8 cellular contexts compared by ENCODE assay signal in the genomic region with DNA sequence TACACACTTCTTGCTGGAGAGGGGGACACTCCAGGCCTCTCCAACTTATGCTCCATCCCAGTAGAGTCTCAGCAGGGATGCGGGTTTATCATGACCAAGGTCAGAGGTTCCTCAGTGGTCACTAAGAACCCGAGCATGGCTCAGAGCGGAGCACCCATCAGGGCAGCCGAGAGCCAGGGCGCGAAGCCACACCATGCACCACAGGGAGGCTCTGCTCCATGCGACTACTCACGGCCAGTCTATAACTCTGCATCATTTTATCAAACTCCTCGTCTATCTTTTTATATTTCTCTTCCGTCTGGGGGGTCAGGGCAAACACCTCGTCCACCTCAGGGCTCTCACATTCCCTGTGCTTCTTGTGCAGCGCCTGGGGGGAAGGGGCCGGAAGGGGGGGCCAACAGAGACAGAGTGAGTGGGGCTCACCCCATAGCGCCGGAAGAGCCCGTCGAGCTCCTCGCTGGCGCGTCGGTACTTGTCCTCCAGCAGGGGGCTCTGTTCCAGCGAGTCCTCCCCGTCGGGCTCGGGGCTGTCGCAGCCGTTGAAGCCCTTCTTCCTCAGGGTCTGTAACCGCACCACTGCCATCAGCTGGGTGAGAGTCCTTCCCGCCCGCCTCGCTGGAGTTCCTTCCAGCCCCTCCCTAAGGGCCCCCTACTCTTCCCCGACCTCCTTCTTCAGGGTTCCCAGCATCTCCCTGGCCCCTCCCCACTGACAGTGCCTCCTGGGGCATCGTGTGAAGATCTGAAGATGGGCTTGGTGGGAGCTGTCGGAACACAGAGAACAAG. TPM values are rescaled to one million over a fixed set of nuclear protein-coding genes. Genes with fewer than 3 reads are reported as not detected.
A peak's percentile ranks its signal among the peaks of the same experiment; 100 is the strongest.
DNase-seq lines count a peak whose midpoint lies in the region; ATAC-seq, FAIRE-seq and TF ChIP-seq lines count a peak whose summit lies in the region.

No MANE protein-coding gene starts in this region.

- POLR2A ChIA-PET in activated B cell treated with CpG ODN at 0.5 μM for 24 hours (lab: Charles Lee) (interaction anchor here (0.5 to 22.2 kb wide), 23 partner anchors 10 to 527 kb away, joined by 3 to 1179 read pairs (median 5); partner anchors contain the start of genes GPATCH4, MEF2D, NAXE and TTC24), HepG2 (lab: Yijun Ruan, JAX) (interaction anchor here (1.0 to 1.4 kb wide), 3 partner anchors 9 to 23 kb away, joined by 4 to 9 read pairs (median 5); partner anchors contain the start of gene MEF2D)

- no peak for TF ChIP-seq EP300 in HepG2 (IDR thresholded peaks at IDR 0.05; ENCODE audit: low read depth in 2 of 2, low read length in 2 of 2)
- TF ChIP-seq EP300 in HepG2 (CRISPR knock-in tag; IDR thresholded peaks at IDR 0.05; ENCODE audit: borderline replicate concordance) = no peak

- H3K4me3 Mint-ChIP-seq in activated B cell treated with CpG ODN at 0.5 μM for 24 hours = peak overlapping the region; percentile 68

- no peaks in the 10 kb centered on the region for H3K79me2 ChIP-seq in HepG2 (ENCODE audit: insufficient read depth, low read length)

- H3K9me3 Mint-ChIP-seq in activated B cell treated with CpG ODN at 0.5 μM for 24 hours = no peaks in the 10 kb centered on the region

- H3K36me3 Mint-ChIP-seq in activated B cell treated with CpG ODN at 0.5 μM for 24 hours (ENCODE audit: low read depth) = peaks cover 89% of the 10 kb centered on the region

- TF ChIP-seq POLR2A in breast epithelium (IDR thresholded peaks at IDR 0.05) (no peak), HepG2 (IDR thresholded peaks at IDR 0.05; ENCODE audit: insufficient read depth in 1 of 2, low read depth in 2 of 2, low read length in 2 of 2) (no peak)

- no peaks in the 10 kb centered on the region for H3K27me3 Mint-ChIP-seq in activated B cell treated with CpG ODN at 0.5 μM for 24 hours

- H3K27ac ChIP-seq in breast epithelium (peak overlapping the region; percentile 33 to 84), HepG2 (ENCODE audit: extremely low read length, insufficient read depth, low read length) (no peak overlapping the region)

- no peak for TF ChIP-seq RAD21 in HepG2 (CRISPR knock-in tag; IDR thresholded peaks at IDR 0.05)

- no peak for FAIRE-seq in HepG2 (lab: Jason Lieb, UNC)

- H3K36me3 ChIP-seq in breast epithelium (peaks cover 20% of the 10 kb centered on the region), HepG2 (replicated peaks in 1 of 2; ENCODE audit: control insufficient read depth in 1 of 2, insufficient read depth in 2 of 2, low read length in 2 of 2) (peaks cover 34 to 57% of the 10 kb centered on the region in 2 experiments; a peak in 4 of 5 replicates)

- ATAC-seq in HG03139 (IDR thresholded peaks at IDR 0.05; ENCODE audit: unreplicated experiment) = peak; percentile 45
- ATAC-seq in activated B cell treated with CpG ODN at 0.5 μM for 24 hours (ENCODE audit: low read depth) = peak; percentile 87
- peak; percentile 55 for ATAC-seq in HepG2
- no peak for ATAC-seq in HG02763 (IDR thresholded peaks at IDR 0.05; ENCODE audit: unreplicated experiment)
- ATAC-seq in HG02870 (IDR thresholded peaks at IDR 0.05; ENCODE audit: unreplicated experiment) = no peak

- in situ Hi-C loops in HepG2 (cut with HindIII; ENCODE audit: extremely low pct_ligation_motif_present, low pct_unique_long_range_greater_than_20kb) = no loop called here

- WGBS in HepG2 (ENCODE audit: low lambda C conversion rate) = 91% methylated on average over 34 of the region's 34 CpGs

- H3K27me3 ChIP-seq in breast epithelium (no peaks in the 10 kb centered on the region), HepG2 (ENCODE audit: control insufficient read depth in 1 of 2, insufficient read depth in 2 of 2, low read length in 2 of 2) (no peaks in the 10 kb centered on the region)

- no peaks in the 10 kb centered on the region for H3K9me3 ChIP-seq in breast epithelium
- H3K9me3 ChIP-seq in HepG2 (ENCODE audit: low read length) = no peaks in the 10 kb centered on the region

- DNase-seq in EH (ENCODE audit: low read depth) (peak; percentile 62), activated B cell treated with CpG ODN at 0.5 μM for 24 hours (peak; percentile 65), breast epithelium (ENCODE audit: low spot score in 2 of 2) (no peak), HepG2 (ENCODE audit: low spot score) (no peak)
- peak; percentile 45 for DNase-seq in stimulated activated CD8-positive, alpha-beta memory T cell treated with anti-CD3 and anti-CD28 coated beads, Interleukin-12 subunit alpha, Interleukin-12 subunit beta, amount 100 ng/mL, for 24 hours (ENCODE audit: extremely low read depth)

- H3K4me1 Mint-ChIP-seq in activated B cell treated with CpG ODN at 0.5 μM for 24 hours = peaks cover 56% of the 10 kb centered on the region

- H3K4me3 ChIP-seq in breast epithelium (no peak overlapping the region), HepG2 (replicated peaks in 1 of 3; ENCODE audit: insufficient read depth in 1 of 3, low read depth in 2 of 3, low read length in 3 of 3) (no peak overlapping the region)

- no peak overlapping the region for H3K4me2 ChIP-seq in HepG2 (ENCODE audit: low read depth, low read length)

- BruUV-seq in HepG2 (replicated peaks; lab: Mats Ljungman, UMichigan) = no TSS peak

- H3K9ac ChIP-seq in HepG2 (ENCODE audit: insufficient read depth, low read depth, low read length) = no peak overlapping the region

- CTCF ChIA-PET in activated B cell treated with CpG ODN at 0.5 μM for 24 hours (lab: Charles Lee) (interaction anchor here (0.5 to 3.8 kb wide), 35 partner anchors 8 to 144 kb away, joined by 3 to 164 read pairs (median 6); partner anchors contain the start of genes GPATCH4, MEF2D, NAXE and TTC24), HepG2 (lab: Yijun Ruan, JAX; ENCODE audit: low intra/inter-chr PET ratio, low total read pairs) (interaction anchor here (0.6 to 1.7 kb wide), 3 partner anchors 20 to 95 kb away, joined by 3 to 7 read pairs (median 3); partner anchors contain the start of gene MEF2D)

- H3K4me1 ChIP-seq in breast epithelium (peaks cover 0 to 16% of the 10 kb centered on the region in 2 donors), HepG2 (ENCODE audit: insufficient read depth, low read length) (peaks cover 26% of the 10 kb centered on the region)

- H2AFZ ChIP-seq in HepG2 (ENCODE audit: low read length) = no peak overlapping the region

- TF ChIP-seq CTCF in activated B cell treated with CpG ODN at 0.5 μM for 24 hours (IDR thresholded peaks at IDR 0.05) (peak; percentile 55), breast epithelium (IDR thresholded peaks at IDR 0.05) (peak in 2 of 3 donors; percentile 22 to 37), HepG2 (CRISPR knock-in tag; IDR thresholded peaks at IDR 0.05) (peak; percentile 62)

- intact Hi-C loops in activated B cell treated with CpG ODN at 0.5 μM for 24 hours (cut with micrococcal nuclease) = loop anchor here (1.0 to 2.0 kb wide), 8 partner anchors 12 to 128 kb away; partner anchors contain the start of gene IQGAP3
- intact Hi-C loops in breast epithelium (cut with DNase I; ENCODE audit: low total_unique reads) = no loop called here
- intact Hi-C loops in HepG2 (cut with micrococcal nuclease; ENCODE audit: unreplicated experiment) = loop anchor here (2.0 kb wide), 1 partner anchor 18 kb away; no protein-coding TSS in a partner anchor

- peak overlapping the region; percentile 87 for H3K27ac Mint-ChIP-seq in activated B cell treated with CpG ODN at 0.5 μM for 24 hours

- no peaks in the 10 kb centered on the region for H4K20me1 ChIP-seq in HepG2 (ENCODE audit: insufficient read depth, low read length)

TF ChIP-seq in HepG2, 621 proteins besides CTCF, POLR2A, EP300 and RAD21 (continues in another document):
- TF ChIP-seq SRF (IDR thresholded peaks at IDR 0.05; ENCODE audit: low read depth, low read length) (no peak), ZBTB38 (CRISPR knock-in tag; IDR thresholded peaks at IDR 0.05) (peak; percentile 74; the same call in 1 of the 2 replicates), ZNF737 (CRISPR knock-in tag; IDR thresholded peaks at IDR 0.05; ENCODE audit: borderline replicate concordance) (no peak), HOXA3 (CRISPR knock-in tag; IDR thresholded peaks at IDR 0.05) (0 out of 2 replicates have a peak, but pooled peaks have one; percentile 30)

RNA-seq across cellular contexts. Expression of gene MEF2D, which starts 20.0 kb away (rescaled TPM):
- total RNA-seq in activated B cell treated with CpG ODN at 0.5 μM for 24 hours = 101 and 114 TPM in 2 replicates
- total RNA-seq in breast epithelium = 10 to 100 TPM; 25.8 to 34.9 (median 32.1) TPM
- 1.3 and 1.6 TPM in 2 replicates for total RNA-seq in HepG2 (2016; rRNA removed; fragmentation: Illumina TruSeq; extraction: Trizol)
- total RNA-seq in HepG2 (2016; cell fraction: cytosol; rRNA removed; fragmentation: Illumina TruSeq; extraction: Trizol; ENCODE audit: low read depth) = 0.10 and 0.18 TPM in 2 replicates
- 0.94 and 1.4 TPM in 2 replicates for total RNA-seq in HepG2 (2016; cell fraction: insoluble cytoplasmic fraction; rRNA removed; fragmentation: Illumina TruSeq; extraction: Trizol)
- total RNA-seq in HepG2 (2016; cell fraction: membrane; rRNA removed; fragmentation: Illumina TruSeq; extraction: Trizol) = 0.86 and 1.1 TPM in 2 replicates
- total RNA-seq in HepG2 (2016; cell fraction: nucleus; rRNA removed; fragmentation: Illumina TruSeq; extraction: Trizol) = 1.6 and 2.1 TPM in 2 replicates
- polyA plus RNA-seq in HepG2 (2011; rRNA removed) = 3.9 and 4.8 TPM in 2 replicates
- 3.4 and 4.5 TPM in 2 replicates for polyA plus RNA-seq in HepG2 (2011; cell fraction: cytosol; rRNA removed)
- polyA plus RNA-seq in HepG2 (2011; cell fraction: nucleus; rRNA removed) = 16.7 and 19.0 TPM in 2 replicates
- 7.2 and 7.9 TPM in 2 replicates for polyA plus RNA-seq in HepG2 (2012)
- 0.14 and 0.24 TPM in 2 replicates for polyA plus RNA-seq in HepG2 (2016; cell fraction: cytosol; fragmentation: Illumina TruSeq; extraction: Trizol; ENCODE audit: low read depth)
- 2.7 and 4.2 TPM in 2 replicates for polyA plus RNA-seq in HepG2 (2016; cell fraction: insoluble cytoplasmic fraction; fragmentation: Illumina TruSeq; extraction: Trizol; ENCODE audit: low read depth)
- 0.64 and 0.70 TPM in 2 replicates for polyA plus RNA-seq in HepG2 (2016; cell fraction: membrane; fragmentation: Illumina TruSeq; extraction: Trizol; ENCODE audit: low read depth)
- polyA plus RNA-seq in HepG2 (2016; cell fraction: nucleus; fragmentation: Illumina TruSeq; extraction: Trizol; ENCODE audit: insufficient read depth, low read depth) = 5.2 and 6.2 TPM in 2 replicates
- 6.9 and 12.7 TPM in 2 replicates for polyA minus RNA-seq in HepG2 (2011; rRNA and poly(A)+ RNA removed; ENCODE audit: low replicate concordance)
- polyA minus RNA-seq in HepG2 (2011; cell fraction: cytosol; rRNA and poly(A)+ RNA removed) = 4.3 and 7.2 TPM in 2 replicates
- 5.4 and 6.3 TPM in 2 replicates for polyA minus RNA-seq in HepG2 (2011; cell fraction: nucleus; rRNA and poly(A)+ RNA removed)

Comparison
In these comparisons a context has a peak if more than half of its experiments do, and no peak if none do; other contexts are left out.
1. DNase-seq: peak in EH (single experiment), activated B cell treated with CpG ODN at 0.5 μM for 24 hours (single experiment) and stimulated activated CD8-positive, alpha-beta memory T cell treated with anti-CD3 and anti-CD28 coated beads, Interleukin-12 subunit alpha, Interleukin-12 subunit beta, amount 100 ng/mL, for 24 hours (single experiment); none in breast epithelium (0 of 2) and HepG2 (single experiment).
2. ATAC-seq: peak in HG03139 (single experiment), activated B cell treated with CpG ODN at 0.5 μM for 24 hours (single experiment) and HepG2 (single experiment); none in HG02763 (single experiment) and HG02870 (single experiment).
3. RNA of gene MEF2D, which starts 20.0 kb away (total RNA-seq): 101 to 114 TPM in activated B cell treated with CpG ODN at 0.5 μM for 24 hours and 25.8 to 34.9 TPM in breast epithelium; 0.10 to 2.1 TPM in HepG2; every median in the first group is over 4 times any median in the second.
4. Peak in every context shown above with its lines, with median percentiles within 50 percentile points of each other: CTCF ChIP-seq.